ENCODE assay signal across 25 cellular contexts in genomic region chr2:234818937-234819336, GRCh38.
A peak's percentile ranks its signal among the peaks of the same experiment; 100 is the strongest.
DNase-seq lines count a peak whose midpoint lies in the region; ATAC-seq, FAIRE-seq and TF ChIP-seq lines count a peak whose summit lies in the region.
"Had no signal": no experiment of that assay in that cellular context is flagged by ENCODE, and none has a peak within 500 bp of the region (broad histone marks: within the 10 kb centered on the region; RNA-seq: fewer than 3 reads in every experiment).

No MANE protein-coding gene starts in this region.

- H3K9me2 ChIP-seq in PC-9 (ENCODE audit: insufficient read depth): no peaks in the 10 kb centered on the region; the same call in 1 of the 2 replicates

- POLR2A ChIA-PET in A549 (lab: Yijun Ruan, JAX): no interaction called here
- POLR2A ChIA-PET in PC-9 (lab: Charles Lee; ENCODE audit: unreplicated experiment): no interaction called here

- H3K27me3 Mint-ChIP-seq in HFFc6 (ENCODE audit: insufficient read depth) (peaks cover 11% of the 10 kb centered on the region), astrocyte (ENCODE audit: low read depth, unreplicated experiment) (peaks cover 10% of the 10 kb centered on the region)

- H3K27me3 ChIP-seq in astrocyte (ENCODE audit: insufficient read depth, low read length) (no peaks in the 10 kb centered on the region), PC-9 (ENCODE audit: insufficient read depth, low read depth) (no peaks in the 10 kb centered on the region)
- H3K27me3 ChIP-seq: colonic mucosa, SJCRH30 had no signal

- peak overlapping the region in 1 of 2 experiments; percentile 17; a peak in 3 of 6 replicates for H3K27ac ChIP-seq in A549
- H3K27ac ChIP-seq in astrocyte (ENCODE audit: low read depth, low read length): no peak overlapping the region
- no peak overlapping the region for H3K27ac ChIP-seq in PC-9
- H3K27ac ChIP-seq: colonic mucosa, gastroesophageal sphincter, GM23248, SJCRH30, spleen had no signal

- intact Hi-C loops in PC-9 (cut with micrococcal nuclease; ENCODE audit: unreplicated experiment): no loop called here

- H3K36me3 ChIP-seq in astrocyte (ENCODE audit: insufficient read depth, low read length) (no peaks in the 10 kb centered on the region), PC-9 (ENCODE audit: low read depth) (no peaks in the 10 kb centered on the region)
- H3K36me3 ChIP-seq: colonic mucosa, gastroesophageal sphincter, SJCRH30, spleen had no signal

- CTCF ChIA-PET in A549 (lab: Yijun Ruan, JAX) (no interaction called here), PC-9 (lab: Charles Lee) (no interaction called here)

- H3K36me3 Mint-ChIP-seq in HFFc6 (ENCODE audit: low read depth) (no peaks in the 10 kb centered on the region), astrocyte (ENCODE audit: low read depth, unreplicated experiment) (no peaks in the 10 kb centered on the region)
- H3K36me3 Mint-ChIP-seq: CD8-positive, alpha-beta T cell had no signal

- FAIRE-seq in A549 (lab: Jason Lieb, UNC) (no peak), astrocyte (lab: Jason Lieb, UNC) (no peak)
- FAIRE-seq: endometrium had no signal

- H3K27ac Mint-ChIP-seq in HFFc6 (no peak overlapping the region), astrocyte (ENCODE audit: unreplicated experiment) (no peak overlapping the region)
- H3K27ac Mint-ChIP-seq: activated CD8-positive, alpha-beta T cell treated with anti-CD3 and anti-CD28 coated beads, Interleukin-2, amount 10 ng/mL, durations not matched to agents 7 days and 5 days; activated naive CD4-positive, alpha-beta T cell treated with anti-CD3 and anti-CD28 coated beads for 36 hours; CD8-positive, alpha-beta T cell; nephron progenitor cell; T-helper 2 cell treated with Interferon-gamma antibody and Interleukin-4, amounts not matched to agents 5 μg/mL and 100 μg/mL, for 36 hours had no signal

- no peaks in the 10 kb centered on the region for H3K9me3 Mint-ChIP-seq in HFFc6
- peaks cover 2% of the 10 kb centered on the region for H3K9me3 Mint-ChIP-seq in astrocyte (ENCODE audit: unreplicated experiment)
- H3K9me3 Mint-ChIP-seq: activated naive CD4-positive, alpha-beta T cell treated with anti-CD3 and anti-CD28 coated beads for 36 hours; activated T-cell treated with anti-CD3 and anti-CD28 coated beads, Interleukin-2, amount 50 U/mL, for 4 hours; CD8-positive, alpha-beta T cell; nephron progenitor cell; T-helper 2 cell treated with Interferon-gamma antibody and Interleukin-4, amounts not matched to agents 5 μg/mL and 100 μg/mL, for 36 hours had no signal

- H2AFZ ChIP-seq in astrocyte (ENCODE audit: low read depth, low read length): no peak overlapping the region
- H2AFZ ChIP-seq in PC-9: no peak overlapping the region
- H2AFZ ChIP-seq: GM23248 had no signal

- H3K4me2 ChIP-seq in A549: no peak overlapping the region
- no peak overlapping the region for H3K4me2 ChIP-seq in astrocyte (ENCODE audit: low read length)
- H3K4me2 ChIP-seq in PC-9: no peak overlapping the region

- no peak overlapping the region for H3K9ac ChIP-seq in astrocyte (ENCODE audit: low read length)
- H3K9ac ChIP-seq: GM23248 had no signal

- H3K4me3 ChIP-seq in A549 (no peak overlapping the region), astrocyte (ENCODE audit: insufficient read depth, low read depth, low read length) (no peak overlapping the region), fibroblast of the aortic adventitia (ENCODE audit: low read depth, low read length) (no peak overlapping the region), PC-9 (no peak overlapping the region)
- H3K4me3 ChIP-seq: colonic mucosa, gastroesophageal sphincter, GM23248, SJCRH30, spleen had no signal

- H3K4me3 Mint-ChIP-seq in HFFc6 (no peak overlapping the region), astrocyte (ENCODE audit: unreplicated experiment) (no peak overlapping the region)
- H3K4me3 Mint-ChIP-seq: activated CD8-positive, alpha-beta T cell treated with anti-CD3 and anti-CD28 coated beads, Interleukin-2, amount 10 ng/mL, durations not matched to agents 7 days and 5 days; activated naive CD4-positive, alpha-beta T cell treated with anti-CD3 and anti-CD28 coated beads for 36 hours; activated T-cell treated with anti-CD3 and anti-CD28 coated beads, Interleukin-2, amount 50 U/mL, for 4 hours; CD8-positive, alpha-beta T cell; nephron progenitor cell; T-helper 2 cell treated with Interferon-gamma antibody and Interleukin-4, amounts not matched to agents 5 μg/mL and 100 μg/mL, for 36 hours had no signal

- H3F3A ChIP-seq in PC-9 (ENCODE audit: insufficient read depth, low read depth): peaks cover 5% of the 10 kb centered on the region; the same call in 1 of the 2 replicates

- H3K4me1 Mint-ChIP-seq in HFFc6 (ENCODE audit: low read depth): no peaks in the 10 kb centered on the region
- peaks cover 9% of the 10 kb centered on the region for H3K4me1 Mint-ChIP-seq in astrocyte (ENCODE audit: low read depth, unreplicated experiment)

- TF ChIP-seq POLR2A in A549 (IDR thresholded peaks at IDR 0.05; ENCODE audit: low read length): no peak

- TF ChIP-seq EP300 in A549 (IDR thresholded peaks at IDR 0.05): no peak

- H3K79me2 ChIP-seq in astrocyte (ENCODE audit: insufficient read depth, low read length) (no peaks in the 10 kb centered on the region), PC-9 (ENCODE audit: low read depth) (no peaks in the 10 kb centered on the region)

- ATAC-seq in A549: peak; percentile 60 to 73; a peak in 3 of 6 replicates
- no peak for ATAC-seq in HG03354 (IDR thresholded peaks at IDR 0.05; ENCODE audit: poor library complexity, severe bottlenecking, unreplicated experiment)
- no peak for ATAC-seq in GM21360 (IDR thresholded peaks at IDR 0.05; ENCODE audit: unreplicated experiment)
- ATAC-seq: activated CD8-positive, alpha-beta T cell treated with anti-CD3 and anti-CD28 coated beads, Interleukin-2, amount 10 ng/mL, durations not matched to agents 7 days and 5 days; activated T-cell treated with anti-CD3 and anti-CD28 coated beads, Interleukin-2, amount 50 U/mL, for 4 hours; CD8-positive, alpha-beta T cell; gastroesophageal sphincter had no signal

- TF ChIP-seq CTCF in A549 (IDR thresholded peaks at IDR 0.05): no peak
- peak; percentile 52 for TF ChIP-seq CTCF in HFFc6 (IDR thresholded peaks at IDR 0.05)
- peak; percentile 24 for TF ChIP-seq CTCF in astrocyte (IDR thresholded peaks at IDR 0.05; ENCODE audit: insufficient read depth, low read depth, low read length)
- TF ChIP-seq CTCF in fibroblast of the aortic adventitia (IDR thresholded peaks at IDR 0.05; ENCODE audit: insufficient read depth, low read length): peak; percentile 9
- TF ChIP-seq CTCF in PC-9 (conservative IDR thresholded peaks at IDR 0.05): no peak

- DNase-seq in A549 (ENCODE audit: low read depth in 1 of 2, low spot score in 1 of 2) (no peak), HFFc6 (no peak), astrocyte (ENCODE audit: low read depth) (no peak), fibroblast of the aortic adventitia (ENCODE audit: low read depth) (no peak), PC-9 (no peak)
- DNase-seq in activated T-cell treated with anti-CD3 and anti-CD28 coated beads, Interleukin-2, amount 50 U/mL, for 1 hour: no peak
- DNase-seq: activated CD4-positive, CD25-positive, alpha-beta regulatory T cell; activated CD8-positive, alpha-beta T cell treated with anti-CD3 and anti-CD28 coated beads, Interleukin-2, amount 10 ng/mL, durations not matched to agents 7 days and 5 days; activated naive CD4-positive, alpha-beta T cell treated with anti-CD3 and anti-CD28 coated beads for 36 hours; activated T-cell treated with anti-CD3 and anti-CD28 coated beads, Interleukin-2, amount 50 U/mL, for 4 hours; anterior cingulate cortex; CD8-positive, alpha-beta T cell; colonic mucosa; DND-41; GM23248; NCI-H1417; NCI-H2171; nephron progenitor cell; SJCRH30; spleen had no signal

- no peak for TF ChIP-seq RAD21 in A549 (conservative IDR thresholded peaks at IDR 0.05 in 1 of 2, IDR thresholded peaks at IDR 0.05 in 1 of 2)

- BruUV-seq in PC-9 (replicated peaks; lab: Mats Ljungman, UMichigan): no TSS peak

- 68% methylated on average over 3 of the region's 3 CpGs for WGBS in A549 (ENCODE audit: missing lambda C conversion rate)

- H3K9me3 ChIP-seq in A549: no peaks in the 10 kb centered on the region
- H3K9me3 ChIP-seq in astrocyte (ENCODE audit: insufficient read depth, low read depth, low read length): no peaks in the 10 kb centered on the region
- H3K9me3 ChIP-seq in PC-9 (ENCODE audit: insufficient read depth, low read depth): no peaks in the 10 kb centered on the region
- H3K9me3 ChIP-seq: colonic mucosa, gastroesophageal sphincter, spleen had no signal

- H3K4me1 ChIP-seq in A549: peaks cover 10% of the 10 kb centered on the region
- H3K4me1 ChIP-seq in astrocyte (ENCODE audit: insufficient read depth, low read length): peaks cover 11% of the 10 kb centered on the region
- H3K4me1 ChIP-seq in PC-9 (replicated peaks; ENCODE audit: insufficient read depth): peaks cover 10% of the 10 kb centered on the region
- H3K4me1 ChIP-seq: colonic mucosa had no signal

- no peaks in the 10 kb centered on the region for H4K20me1 ChIP-seq in astrocyte (ENCODE audit: insufficient read depth, low read length)
- no peaks in the 10 kb centered on the region for H4K20me1 ChIP-seq in PC-9 (ENCODE audit: insufficient read depth)

TF ChIP-seq in A549, 52 proteins besides CTCF, POLR2A, EP300 and RAD21:
- TF ChIP-seq EHMT2 (IDR thresholded peaks at IDR 0.05; ENCODE audit: low read depth): no peak
TF ChIP-seq in A549: peak in this region for 0.

Comparison
In these comparisons a context has a peak if more than half of its experiments do, and no peak if none do; other contexts are left out.
1. ATAC-seq: peak in A549 (2 of 2); none in HG03354 (single experiment) and GM21360 (single experiment).
2. CTCF ChIP-seq: peak in HFFc6 (single experiment), astrocyte (single experiment) and fibroblast of the aortic adventitia (single experiment); none in A549 (single experiment) and PC-9 (single experiment).